In the genomic region with DNA sequence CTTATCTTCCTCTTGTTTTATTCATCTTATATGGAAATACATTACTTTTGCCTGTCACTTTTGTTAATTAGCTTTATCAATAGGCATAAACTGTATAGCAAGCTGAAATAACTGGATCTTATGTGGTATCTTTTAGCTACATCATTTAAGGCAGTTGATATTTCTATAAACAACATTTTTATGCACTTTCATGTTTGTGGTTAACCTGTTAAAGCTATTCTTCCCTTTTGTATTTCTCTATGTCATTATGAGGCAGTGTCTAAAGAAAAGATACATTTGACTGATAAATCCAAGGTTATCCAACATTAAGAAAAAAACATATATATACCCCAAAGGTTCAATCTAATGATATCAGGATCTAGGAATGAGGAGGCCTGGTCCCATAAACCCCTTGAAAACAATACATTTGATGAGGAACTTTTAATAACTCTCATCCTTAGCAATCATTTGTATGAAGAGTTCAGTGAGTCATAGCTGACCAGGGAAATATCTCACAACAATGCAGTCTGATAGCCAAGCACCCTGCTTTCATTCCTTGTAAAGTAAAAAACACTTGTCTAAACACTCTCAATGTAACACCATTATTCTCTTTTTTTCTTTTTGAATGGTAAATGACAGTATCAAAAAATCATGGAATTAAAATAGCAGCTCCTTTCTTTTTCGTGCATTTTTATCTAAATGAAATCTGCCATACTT, we compare ENCODE assay signal across 15 cellular contexts.
A peak's percentile ranks its signal among the peaks of the same experiment; 100 is the strongest.
DNase-seq lines count a peak whose midpoint lies in the region; ATAC-seq and TF ChIP-seq lines count a peak whose summit lies in the region.
"Had no signal": no experiment of that assay in that cellular context is flagged by ENCODE, and none has a peak within 500 bp of the region (broad histone marks: within the 10 kb centered on the region; RNA-seq: fewer than 3 reads in every experiment).

No MANE protein-coding gene starts in this region.

- H4K5ac ChIP-seq in H9 (ENCODE audit: insufficient read length, low read depth, low read length) = no peak overlapping the region

- no peak overlapping the region for H3K9ac ChIP-seq in H9 (ENCODE audit: extremely low read depth, insufficient read length, low read length)

- no peak overlapping the region for H3K4me2 ChIP-seq in H9 (ENCODE audit: insufficient read depth, insufficient read length, low read length)

- H3K36me3 Mint-ChIP-seq in H9 (ENCODE audit: insufficient read depth in 1 of 3, low read depth in 3 of 3) = no peaks in the 10 kb centered on the region
- H3K36me3 Mint-ChIP-seq: CD8-positive, alpha-beta memory T cell had no signal

- no peaks in the 10 kb centered on the region for H3K79me2 ChIP-seq in H9 (ENCODE audit: insufficient read depth, low read length)

- H3K14ac ChIP-seq in H9 (ENCODE audit: insufficient read depth, low read length) = no peak overlapping the region

- H2BK15ac ChIP-seq in H9 (ENCODE audit: low read depth, low read length) = no peak overlapping the region

- H3K27me3 ChIP-seq in right atrium auricular region (no peaks in the 10 kb centered on the region), H9 (ENCODE audit: insufficient read depth, low read length) (no peaks in the 10 kb centered on the region), tibial artery (no peaks in the 10 kb centered on the region)

- H3K4me3 ChIP-seq in right atrium auricular region = no peak overlapping the region
- H3K4me3 ChIP-seq in epithelial cell of esophagus (ENCODE audit: low read length) = no peak overlapping the region
- no peak overlapping the region for H3K4me3 ChIP-seq in tibial artery
- H3K4me3 ChIP-seq: coronary artery had no signal

- no peaks in the 10 kb centered on the region for H3K9me3 Mint-ChIP-seq in H9

- H3K4ac ChIP-seq in H9 (ENCODE audit: low read depth, low read length) = no peak overlapping the region

- H3T11ph ChIP-seq in H9 (ENCODE audit: low read length) = no peak overlapping the region

- no peak overlapping the region; a peak in 1 of 7 replicates for H3K27ac Mint-ChIP-seq in H9
- H3K27ac Mint-ChIP-seq: activated naive CD8-positive, alpha-beta T cell treated with anti-CD3 and anti-CD28 coated beads, Interleukin-2, amount 50 U/mL, for 24 hours; CD8-positive, alpha-beta memory T cell had no signal

- no peak overlapping the region for H3K18ac ChIP-seq in H9 (ENCODE audit: insufficient read length, low read depth, low read length)

- H4K8ac ChIP-seq in H9 (replicated peaks; ENCODE audit: insufficient read length, low read depth, low read length) = no peak overlapping the region

- H3K79me1 ChIP-seq in H9 (ENCODE audit: insufficient read depth, low read depth, low read length, poor library complexity, severe bottlenecking) = no peaks in the 10 kb centered on the region

- H2AFZ ChIP-seq in H9 (ENCODE audit: low read length) = no peak overlapping the region

- H3K4me1 Mint-ChIP-seq in H9 = peaks cover 26 to 32% of the 10 kb centered on the region in 2 experiments
- H3K4me1 Mint-ChIP-seq: activated naive CD8-positive, alpha-beta T cell treated with anti-CD3 and anti-CD28 coated beads, Interleukin-2, amount 50 U/mL, for 24 hours; CD8-positive, alpha-beta memory T cell had no signal

- H4K91ac ChIP-seq in H9 (ENCODE audit: insufficient read length, low read depth, low read length) = no peak overlapping the region

- intact Hi-C loops in left cardiac atrium (cut with DNase I) (no loop called here), tibial artery (cut with DNase I; ENCODE audit: low total_unique reads) (no loop called here), posterior vena cava (cut with DNase I) (no loop called here)

- H3K56ac ChIP-seq in H9 (ENCODE audit: insufficient read length, low read depth, low read length) = no peak overlapping the region

- DNase-seq in left cardiac atrium (no peak), right atrium auricular region (ENCODE audit: low spot score) (no peak), epithelial cell of esophagus (ENCODE audit: low read depth) (peak; percentile 1), myocyte (ENCODE audit: low read depth) (peak; percentile 63), H9 (no peak), tibial artery (no peak), posterior vena cava (ENCODE audit: low spot score) (no peak)
- DNase-seq: ACHN; activated naive CD8-positive, alpha-beta T cell treated with anti-CD3 and anti-CD28 coated beads, Interleukin-2, amount 50 U/mL, for 24 hours; CD8-positive, alpha-beta memory T cell; Karpas-422; NCI-H1694 treated with DMSO at 0.1 percent for 48 hours; NCI-H524 had no signal

- no peaks in the 10 kb centered on the region for H3K9me3 ChIP-seq in right atrium auricular region
- H3K9me3 ChIP-seq in H9 (ENCODE audit: control insufficient read depth, low read depth, low read length) = no peaks in the 10 kb centered on the region
- no peaks in the 10 kb centered on the region for H3K9me3 ChIP-seq in tibial artery

- H2BK12ac ChIP-seq in H9 (ENCODE audit: insufficient read length, low read depth, low read length) = no peak overlapping the region

- H2AK5ac ChIP-seq in H9 (ENCODE audit: insufficient read length, low read length) = no peak overlapping the region

- TF ChIP-seq CTCF in right atrium auricular region (IDR thresholded peaks at IDR 0.05) (no peak), epithelial cell of esophagus (IDR thresholded peaks at IDR 0.05; ENCODE audit: insufficient read depth, low read depth, low read length, missing control alignments) (no peak), H9 (conservative IDR thresholded peaks at IDR 0.05) (no peak), tibial artery (IDR thresholded peaks at IDR 0.05) (no peak)

- H4K20me1 ChIP-seq in H9 (ENCODE audit: control insufficient read depth, insufficient read depth, insufficient read length) = no peaks in the 10 kb centered on the region

- no peak overlapping the region for H2BK20ac ChIP-seq in H9 (ENCODE audit: low read depth, low read length, poor library complexity, severe bottlenecking)

- H3K36me3 ChIP-seq in right atrium auricular region (no peaks in the 10 kb centered on the region), tibial artery (no peaks in the 10 kb centered on the region)

- peak; percentile 56 to 58 for ATAC-seq in left cardiac atrium
- no peak for ATAC-seq in HG02885 (IDR thresholded peaks at IDR 0.05; ENCODE audit: poor library complexity, unreplicated experiment)
- ATAC-seq: activated naive CD8-positive, alpha-beta T cell treated with anti-CD3 and anti-CD28 coated beads, Interleukin-2, amount 50 U/mL, for 24 hours had no signal

- no peak overlapping the region for H2BK120ac ChIP-seq in H9 (ENCODE audit: low read depth, low read length, poor library complexity, severe bottlenecking)

- H3K23me2 ChIP-seq in H9 (ENCODE audit: insufficient read length, low read depth, low read length, poor library complexity, severe bottlenecking) = no peaks in the 10 kb centered on the region

- H3K27ac ChIP-seq in right atrium auricular region = peak overlapping the region in 1 of 2 donors; percentile 82
- H3K27ac ChIP-seq in H9 (ENCODE audit: insufficient read length, low read depth, low read length) = no peak overlapping the region
- H3K27ac ChIP-seq in tibial artery = peak overlapping the region in 1 of 2 donors; percentile 53

- H3K23ac ChIP-seq in H9 (ENCODE audit: insufficient read length, low read depth, low read length) = no peak overlapping the region

- no peaks in the 10 kb centered on the region for H3K27me3 Mint-ChIP-seq in H9 (ENCODE audit: low read depth)
- H3K27me3 Mint-ChIP-seq: activated naive CD8-positive, alpha-beta T cell treated with anti-CD3 and anti-CD28 coated beads, Interleukin-2, amount 50 U/mL, for 24 hours; CD8-positive, alpha-beta memory T cell had no signal

- no peak overlapping the region for H3K4me3 Mint-ChIP-seq in H9
- H3K4me3 Mint-ChIP-seq: activated naive CD8-positive, alpha-beta T cell treated with anti-CD3 and anti-CD28 coated beads, Interleukin-2, amount 50 U/mL, for 24 hours; CD8-positive, alpha-beta memory T cell had no signal

- no CpG with 5 or more reads among the region's 1 CpG for WGBS in H9 (ENCODE audit: extremely low coverage, insufficient read length, low lambda C conversion rate)

- H3K4me1 ChIP-seq in right atrium auricular region = peaks cover 0 to 29% of the 10 kb centered on the region in 2 donors
- H3K4me1 ChIP-seq in H9 (ENCODE audit: insufficient read depth, low read length) = no peaks in the 10 kb centered on the region; the same call in 1 of the 2 replicates
- peaks cover 0 to 33% (median 7%) of the 10 kb centered on the region in 4 donors for H3K4me1 ChIP-seq in tibial artery

- H2BK5ac ChIP-seq in H9 (ENCODE audit: insufficient read length, low read length) = no peak overlapping the region

Comparison
In these comparisons a context has a peak if more than half of its experiments do, and no peak if none do; other contexts are left out.
1. DNase-seq: peak in epithelial cell of esophagus (single experiment) and myocyte (single experiment); none in left cardiac atrium (single experiment), right atrium auricular region (single experiment), H9 (single experiment), tibial artery (0 of 2) and posterior vena cava (single experiment).